8 cellular contexts compared by ENCODE assay signal in genomic region chr2:113541984-113542485, GRCh38. TPM values are rescaled to one million over a fixed set of nuclear protein-coding genes. Genes with fewer than 3 reads are reported as not detected.
DNase-seq lines count a peak whose midpoint lies in the region; ATAC-seq, FAIRE-seq and TF ChIP-seq lines count a peak whose summit lies in the region.
"Not testable (repeated sequence)": the region's sequence is repeated elsewhere in the genome, so short reads cannot be mapped to it uniquely, and the experiment has no call there.
"Had no signal": no experiment of that assay in that cellular context is flagged by ENCODE, and none has a peak within 500 bp of the region (broad histone marks: within the 10 kb centered on the region; RNA-seq: fewer than 3 reads in every experiment).

No MANE protein-coding gene starts in this region.

- H3K27ac ChIP-seq in H9 (ENCODE audit: insufficient read length, low read depth, low read length); astrocyte (ENCODE audit: low read depth, low read length); skeletal muscle tissue (ENCODE audit: low read depth, low read length): not testable (repeated sequence)
- peak overlapping the region; percentile 70 to 92 (median 82) for H3K27ac ChIP-seq in esophagus squamous epithelium

- H4K20me1 ChIP-seq in H9 (ENCODE audit: control insufficient read depth, insufficient read depth, insufficient read length); astrocyte (ENCODE audit: insufficient read depth, low read length): not testable (repeated sequence)

- not testable (repeated sequence) for H3K56ac ChIP-seq in H9 (ENCODE audit: insufficient read length, low read depth, low read length)

- H3K4me3 Mint-ChIP-seq in H9 (peak overlapping the region; percentile 38 to 75), immature natural killer cell (peak overlapping the region in 4 of 5 donors; percentile 81 to 92 (median 82))
- not testable (repeated sequence) for H3K4me3 Mint-ChIP-seq in astrocyte (ENCODE audit: unreplicated experiment)
- H3K4me3 Mint-ChIP-seq in natural killer cell treated with Interleukin-12 subunit alpha and Interleukin-12 subunit beta and Interleukin-15 and Interleukin-18, amount 100 ng/mL, for 72 hours = peak overlapping the region; percentile 79

- H3K79me1 ChIP-seq in H9 (ENCODE audit: insufficient read depth, low read depth, low read length, poor library complexity, severe bottlenecking) = not testable (repeated sequence)

- H3K9me3 Mint-ChIP-seq in H9; astrocyte (ENCODE audit: unreplicated experiment); immature natural killer cell; natural killer cell treated with Interleukin-12 subunit alpha and Interleukin-12 subunit beta and Interleukin-15 and Interleukin-18, amount 100 ng/mL, for 72 hours: not testable (repeated sequence)

- H3K18ac ChIP-seq in H9 (ENCODE audit: insufficient read length, low read depth, low read length) = not testable (repeated sequence)

- H4K5ac ChIP-seq in H9 (ENCODE audit: insufficient read length, low read depth, low read length) = not testable (repeated sequence)

- H3K4me1 Mint-ChIP-seq in H9; astrocyte (ENCODE audit: low read depth, unreplicated experiment); immature natural killer cell; natural killer cell treated with Interleukin-12 subunit alpha and Interleukin-12 subunit beta and Interleukin-15 and Interleukin-18, amount 100 ng/mL, for 72 hours (ENCODE audit: low read depth in 2 of 2): not testable (repeated sequence)

- not testable (repeated sequence) for H2BK12ac ChIP-seq in H9 (ENCODE audit: insufficient read length, low read depth, low read length)

- not testable (repeated sequence) for H3K36me3 Mint-ChIP-seq in H9 (ENCODE audit: insufficient read depth in 1 of 3, low read depth in 3 of 3); astrocyte (ENCODE audit: low read depth, unreplicated experiment); immature natural killer cell; natural killer cell treated with Interleukin-12 subunit alpha and Interleukin-12 subunit beta and Interleukin-15 and Interleukin-18, amount 100 ng/mL, for 72 hours

- not testable (repeated sequence) for H2BK20ac ChIP-seq in H9 (ENCODE audit: low read depth, low read length, poor library complexity, severe bottlenecking)

- H3K23ac ChIP-seq in H9 (ENCODE audit: insufficient read length, low read depth, low read length) = not testable (repeated sequence)

- H4K8ac ChIP-seq in H9 (replicated peaks; ENCODE audit: insufficient read length, low read depth, low read length) = not testable (repeated sequence)

- not testable (repeated sequence) for H2AK5ac ChIP-seq in H9 (ENCODE audit: insufficient read length, low read length)

- not testable (repeated sequence) for H2BK5ac ChIP-seq in H9 (ENCODE audit: insufficient read length, low read length)

- not testable (repeated sequence) for H3K36me3 ChIP-seq in astrocyte (ENCODE audit: insufficient read depth, low read length); esophagus squamous epithelium; skeletal muscle tissue (ENCODE audit: control insufficient read depth in 3 of 3, insufficient read depth in 3 of 3, low read length in 3 of 3)

- not testable (repeated sequence) for H3K79me2 ChIP-seq in H9 (ENCODE audit: insufficient read depth, low read length); astrocyte (ENCODE audit: insufficient read depth, low read length)

- not testable (repeated sequence) for H3K4ac ChIP-seq in H9 (ENCODE audit: low read depth, low read length)

- not testable (repeated sequence) for H3K27me3 ChIP-seq in H9 (ENCODE audit: insufficient read depth, low read length); astrocyte (ENCODE audit: insufficient read depth, low read length); skeletal muscle tissue (ENCODE audit: control insufficient read depth in 3 of 3, insufficient read depth in 3 of 3, low read length in 3 of 3)
- H3K27me3 ChIP-seq in esophagus squamous epithelium = peaks cover 0 to 21% (median 0%) of the 10 kb centered on the region in 4 donors

- not testable (repeated sequence) for H2AFZ ChIP-seq in H9 (ENCODE audit: low read length); astrocyte (ENCODE audit: low read depth, low read length)

- H3K27ac Mint-ChIP-seq in H9; astrocyte (ENCODE audit: unreplicated experiment); immature natural killer cell; natural killer cell treated with Interleukin-12 subunit alpha and Interleukin-12 subunit beta and Interleukin-15 and Interleukin-18, amount 100 ng/mL, for 72 hours: not testable (repeated sequence)

- H3K23me2 ChIP-seq in H9 (ENCODE audit: insufficient read length, low read depth, low read length, poor library complexity, severe bottlenecking) = not testable (repeated sequence)

- not testable (repeated sequence) for H3K4me1 ChIP-seq in H9 (ENCODE audit: insufficient read depth, low read length); astrocyte (ENCODE audit: insufficient read depth, low read length); skeletal muscle tissue (ENCODE audit: control insufficient read depth in 3 of 3, insufficient read depth in 3 of 3, low read length in 3 of 3)
- H3K4me1 ChIP-seq in esophagus squamous epithelium = peaks cover 0 to 12% (median 0%) of the 10 kb centered on the region in 3 donors

- H3K27me3 Mint-ChIP-seq in H9 (ENCODE audit: low read depth) (peaks cover 47% of the 10 kb centered on the region), astrocyte (ENCODE audit: low read depth, unreplicated experiment) (peaks cover 13% of the 10 kb centered on the region)
- H3K27me3 Mint-ChIP-seq in immature natural killer cell (ENCODE audit: low read depth in 3 of 3); natural killer cell treated with Interleukin-12 subunit alpha and Interleukin-12 subunit beta and Interleukin-15 and Interleukin-18, amount 100 ng/mL, for 72 hours: not testable (repeated sequence)

- not testable (repeated sequence) for H3K9ac ChIP-seq in H9 (ENCODE audit: extremely low read depth, insufficient read length, low read length); astrocyte (ENCODE audit: low read length)
- peak overlapping the region in 1 of 3 donors; percentile 72 for H3K9ac ChIP-seq in skeletal muscle tissue (ENCODE audit: low read depth in 1 of 3, low read length in 3 of 3)

- WGBS in H9 (ENCODE audit: extremely low coverage, insufficient read length, low lambda C conversion rate) = no CpG with 5 or more reads among the region's 63 CpGs
- WGBS in esophagus squamous epithelium, 2 donors = 4% methylated on average over 12 of the region's 63 CpGs; no CpG with 5 or more reads in 1 of the 2 donors

- not testable (repeated sequence) for H3T11ph ChIP-seq in H9 (ENCODE audit: low read length)

- H3K4me2 ChIP-seq in H9 (ENCODE audit: insufficient read depth, insufficient read length, low read length) (peak overlapping the region; percentile 16), astrocyte (ENCODE audit: low read length) (peak overlapping the region; percentile 84)

- peak; percentile 18; the same call in 1 of the 3 replicates for TF ChIP-seq CTCF in H9 (conservative IDR thresholded peaks at IDR 0.05)
- TF ChIP-seq CTCF in WI38 (IDR thresholded peaks at IDR 0.05; ENCODE audit: low read depth, low read length); astrocyte (IDR thresholded peaks at IDR 0.05; ENCODE audit: insufficient read depth, low read depth, low read length); esophagus squamous epithelium (IDR thresholded peaks at IDR 0.05): not testable (repeated sequence)

- not testable (repeated sequence) for H3K14ac ChIP-seq in H9 (ENCODE audit: insufficient read depth, low read length)

- DNase-seq in H9 (peak; percentile 20), immature natural killer cell (peak in 1 of 3 donors; percentile 12)
- DNase-seq in astrocyte (ENCODE audit: low read depth); esophagus squamous epithelium (lab: John Stamatoyannopoulos, UW); natural killer cell treated with Interleukin-12 subunit alpha and Interleukin-12 subunit beta and Interleukin-15 and Interleukin-18, amount 100 ng/mL, for 72 hours (ENCODE audit: low spot score): not testable (repeated sequence)

- H3K4me3 ChIP-seq in WI38 (ENCODE audit: low read depth, low read length) = peak overlapping the region; percentile 64
- not testable (repeated sequence) for H3K4me3 ChIP-seq in astrocyte (ENCODE audit: insufficient read depth, low read depth, low read length)
- peak overlapping the region; percentile 45 to 78 (median 58) for H3K4me3 ChIP-seq in esophagus squamous epithelium
- peak overlapping the region in 2 of 3 donors; percentile 41 to 62 for H3K4me3 ChIP-seq in skeletal muscle tissue (ENCODE audit: low read length in 3 of 3)

- peak; percentile 54 to 73 for ATAC-seq in natural killer cell treated with Interleukin-12 subunit alpha and Interleukin-12 subunit beta and Interleukin-15 and Interleukin-18, amount 100 ng/mL, for 72 hours

- H2BK15ac ChIP-seq in H9 (ENCODE audit: low read depth, low read length) = not testable (repeated sequence)

- intact Hi-C loops in esophagus squamous epithelium (cut with DNase I) = not testable (repeated sequence)

- not testable (repeated sequence) for TF ChIP-seq POLR2A in esophagus squamous epithelium (IDR thresholded peaks at IDR 0.05)

- H3K9me3 ChIP-seq in H9 (ENCODE audit: control insufficient read depth, low read depth, low read length); astrocyte (ENCODE audit: insufficient read depth, low read depth, low read length); esophagus squamous epithelium; skeletal muscle tissue (ENCODE audit: control insufficient read depth in 3 of 3, low read length in 3 of 3): not testable (repeated sequence)

- H2BK120ac ChIP-seq in H9 (ENCODE audit: low read depth, low read length, poor library complexity, severe bottlenecking) = not testable (repeated sequence)

- FAIRE-seq in astrocyte (lab: Jason Lieb, UNC) = not testable (repeated sequence)

- H4K91ac ChIP-seq in H9 (ENCODE audit: insufficient read length, low read depth, low read length) = not testable (repeated sequence)

RNA-seq across cellular contexts. Expression of gene FOXD4L1, which starts 43.6 kb away (rescaled TPM):
- total RNA-seq in H9 (2021) (0.09 TPM in 1 of 2 replicates, not detected in the other), astrocyte (not detected in 2 replicates), esophagus squamous epithelium (under 1 TPM in 1 of 4 donors, not detected in 3; 0.19 TPM), skeletal muscle tissue (not detected)
- polyA plus RNA-seq in immature natural killer cell = not detected
- under 1 TPM; 0.17 to 0.31 TPM for total RNA-seq in natural killer cell treated with Interleukin-12 subunit alpha and Interleukin-12 subunit beta and Interleukin-15 and Interleukin-18, amount 100 ng/mL, for 72 hours
- total RNA-seq: cardiac septum had no signal
